35 cellular contexts compared by ENCODE assay signal in genomic region chr7:87919875-87920274, GRCh38. TPM values are rescaled to one million over a fixed set of nuclear protein-coding genes. Genes with fewer than 3 reads are reported as not detected.
"Had no signal": no experiment of that assay in that cellular context is flagged by ENCODE, and none has a peak within 500 bp of the region (broad histone marks: within the 10 kb centered on the region; RNA-seq: fewer than 3 reads in every experiment).

No MANE protein-coding gene starts in this region.

- H3K27ac ChIP-seq: ascending aorta, cardiac muscle cell, VCaP had no signal

- H3K27me3 ChIP-seq: ascending aorta, cardiac muscle cell had no signal

- H3K36me3 Mint-ChIP-seq: activated CD4-positive, alpha-beta memory T cell treated with anti-CD3 and anti-CD28 coated beads for 36 hours; activated naive CD4-positive, alpha-beta T cell treated with anti-CD3 and anti-CD28 coated beads, Interleukin-2, amount 10 ng/mL, durations not matched to agents 7 days and 5 days; activated naive CD4-positive, alpha-beta T cell treated with anti-CD3 and anti-CD28 coated beads, Interleukin-2, amount 50 U/mL, for 24 hours; activated naive CD8-positive, alpha-beta T cell treated with anti-CD3 and anti-CD28 coated beads, Interleukin-2, amount 10 ng/mL, durations not matched to agents 7 days and 5 days; brain had no signal

- H3K4me1 ChIP-seq: ascending aorta had no signal

- H3K27me3 Mint-ChIP-seq: activated B cell treated with CpG ODN at 0.5 μM for 24 hours; activated CD8-positive, alpha-beta T cell treated with anti-CD3 and anti-CD28 coated beads for 36 hours; brain had no signal

- DNase-seq: activated B cell treated with CpG ODN at 0.5 μM for 24 hours; activated CD4-positive, alpha-beta memory T cell treated with anti-CD3 and anti-CD28 coated beads for 36 hours; activated CD4-positive, alpha-beta T cell treated with anti-CD3 and anti-CD28 coated beads for 4 hours; activated CD4-positive, alpha-beta T cell treated with anti-CD3 and anti-CD28 coated beads, Interleukin-2, amount 10 ng/mL, durations not matched to agents 24 days and 14 days; activated CD4-positive, alpha-beta T cell treated with anti-CD3 and anti-CD28 coated beads, Interleukin-2, amount 50 U/mL, for 1 hour; activated CD4-positive, alpha-beta T cell treated with anti-CD3 and anti-CD28 coated beads, Interleukin-2, amount 50 U/mL, for 4 hours; activated CD4-positive, CD25-positive, alpha-beta regulatory T cell treated with anti-CD3 and anti-CD28 coated beads, Interleukin-2, amount 50 U/mL, for 72 hours; activated CD8-positive, alpha-beta memory T cell treated with anti-CD3 and anti-CD28 coated beads, Interleukin-2, amount 50 U/mL, for 4 hours; activated CD8-positive, alpha-beta T cell treated with anti-CD3 and anti-CD28 coated beads for 36 hours; activated effector memory CD4-positive, alpha-beta T cell treated with Interleukin-2 at 50 U/mL for 16 hours; activated gamma-delta T cell; activated naive CD4-positive, alpha-beta T cell treated with anti-CD3 and anti-CD28 coated beads, Interleukin-2, amount 10 ng/mL, durations not matched to agents 7 days and 5 days; activated naive CD4-positive, alpha-beta T cell treated with Interleukin-2 at 50 U/mL for 16 hours; activated naive CD8-positive, alpha-beta T cell treated with anti-CD3 and anti-CD28 coated beads, Interleukin-2, amount 10 ng/mL, durations not matched to agents 7 days and 5 days; activated naive CD8-positive, alpha-beta T cell treated with anti-CD3 and anti-CD28 coated beads, Interleukin-2, amount 50 U/mL, for 24 hours; activated T-cell treated with anti-CD3 and anti-CD28 coated beads for 4 hours; activated T-cell treated with anti-CD3 and anti-CD28 coated beads, Interleukin-2, amount 50 U/mL, for 1 hour; activated T-cell treated with anti-CD3 and anti-CD28 coated beads, Interleukin-2, amount 50 U/mL, for 4 hours; activated T-cell treated with anti-CD3 and anti-CD28 coated beads, Interleukin-2, amount 50 U/mL, for 72 hours; amygdala; anterior cingulate cortex; T-helper 2 cell; T-helper 9 cell had no signal

- FAIRE-seq: bronchial epithelial cell, TTC549 had no signal

- H3K4me3 Mint-ChIP-seq: activated B cell treated with CpG ODN at 0.5 μM for 24 hours; activated CD4-positive, alpha-beta memory T cell treated with anti-CD3 and anti-CD28 coated beads for 36 hours; activated CD4-positive, alpha-beta T cell treated with anti-CD3 and anti-CD28 coated beads, Interleukin-2, amount 10 ng/mL, durations not matched to agents 24 days and 14 days; activated CD8-positive, alpha-beta T cell treated with anti-CD3 and anti-CD28 coated beads for 36 hours; activated naive CD4-positive, alpha-beta T cell treated with anti-CD3 and anti-CD28 coated beads, Interleukin-2, amount 10 ng/mL, durations not matched to agents 7 days and 5 days; activated naive CD4-positive, alpha-beta T cell treated with anti-CD3 and anti-CD28 coated beads, Interleukin-2, amount 50 U/mL, for 24 hours; activated naive CD8-positive, alpha-beta T cell; activated naive CD8-positive, alpha-beta T cell treated with anti-CD3 and anti-CD28 coated beads, Interleukin-2, amount 10 ng/mL, durations not matched to agents 7 days and 5 days; activated naive CD8-positive, alpha-beta T cell treated with anti-CD3 and anti-CD28 coated beads, Interleukin-2, amount 50 U/mL, for 24 hours; activated T-cell treated with anti-CD3 and anti-CD28 coated beads, Interleukin-2, amount 50 U/mL, for 4 hours; activated T-cell treated with anti-CD3 and anti-CD28 coated beads, Interleukin-2, amount 50 U/mL, for 72 hours; brain; central memory CD8-positive, alpha-beta T cell; T-helper 1 cell treated with Interleukin-12 subunit alpha and Interleukin-12 subunit beta and Interleukin-4 antibody, amounts not matched to agents 30 μg/mL and 1 μg/mL, for 36 hours; T-helper 2 cell treated with Interferon-gamma antibody and Interleukin-4, amounts not matched to agents 5 μg/mL and 100 μg/mL, for 36 hours had no signal

- H3K4me1 Mint-ChIP-seq: activated B cell treated with CpG ODN at 0.5 μM for 24 hours; activated CD4-positive, alpha-beta T cell treated with anti-CD3 and anti-CD28 coated beads, Interleukin-2, amount 10 ng/mL, durations not matched to agents 24 days and 14 days; activated naive CD4-positive, alpha-beta T cell treated with anti-CD3 and anti-CD28 coated beads, Interleukin-2, amount 10 ng/mL, durations not matched to agents 7 days and 5 days; activated naive CD4-positive, alpha-beta T cell treated with anti-CD3 and anti-CD28 coated beads, Interleukin-2, amount 50 U/mL, for 24 hours; activated naive CD8-positive, alpha-beta T cell treated with anti-CD3 and anti-CD28 coated beads, Interleukin-2, amount 10 ng/mL, durations not matched to agents 7 days and 5 days; activated naive CD8-positive, alpha-beta T cell treated with anti-CD3 and anti-CD28 coated beads, Interleukin-2, amount 50 U/mL, for 24 hours; brain; central memory CD8-positive, alpha-beta T cell had no signal

- ATAC-seq: activated CD8-positive, alpha-beta T cell treated with anti-CD3 and anti-CD28 coated beads for 36 hours; activated naive CD8-positive, alpha-beta T cell treated with anti-CD3 and anti-CD28 coated beads, Interleukin-2, amount 50 U/mL, for 24 hours; activated T-cell treated with anti-CD3 and anti-CD28 coated beads, Interleukin-2, amount 50 U/mL, for 4 hours; activated T-cell treated with anti-CD3 and anti-CD28 coated beads, Interleukin-2, amount 50 U/mL, for 72 hours had no signal

- H3K9me3 Mint-ChIP-seq: activated B cell treated with CpG ODN at 0.5 μM for 24 hours; activated CD4-positive, alpha-beta memory T cell treated with anti-CD3 and anti-CD28 coated beads for 36 hours; activated CD4-positive, alpha-beta T cell treated with anti-CD3 and anti-CD28 coated beads, Interleukin-2, amount 10 ng/mL, durations not matched to agents 24 days and 14 days; activated CD8-positive, alpha-beta T cell treated with anti-CD3 and anti-CD28 coated beads for 36 hours; activated naive CD4-positive, alpha-beta T cell treated with anti-CD3 and anti-CD28 coated beads, Interleukin-2, amount 10 ng/mL, durations not matched to agents 7 days and 5 days; activated naive CD4-positive, alpha-beta T cell treated with anti-CD3 and anti-CD28 coated beads, Interleukin-2, amount 50 U/mL, for 24 hours; activated naive CD8-positive, alpha-beta T cell treated with anti-CD3 and anti-CD28 coated beads, Interleukin-2, amount 10 ng/mL, durations not matched to agents 7 days and 5 days; activated naive CD8-positive, alpha-beta T cell treated with anti-CD3 and anti-CD28 coated beads, Interleukin-2, amount 50 U/mL, for 24 hours; activated T-cell treated with anti-CD3 and anti-CD28 coated beads, Interleukin-2, amount 50 U/mL, for 4 hours; activated T-cell treated with anti-CD3 and anti-CD28 coated beads, Interleukin-2, amount 50 U/mL, for 72 hours; activated T-helper 2 cell treated with anti-CD3 and anti-CD28 coated beads, Interferon-gamma antibody, Interleukin-2, Interleukin-4, amounts not matched to agents 10 μg/mL and 5 μg/mL and 100 μg/mL, durations not matched to agents 14 hours and 24 hours and 36 hours; brain; central memory CD8-positive, alpha-beta T cell; T-helper 1 cell treated with Interleukin-12 subunit alpha and Interleukin-12 subunit beta and Interleukin-4 antibody, amounts not matched to agents 30 μg/mL and 1 μg/mL, for 36 hours; T-helper 2 cell treated with Interferon-gamma antibody and Interleukin-4, amounts not matched to agents 5 μg/mL and 100 μg/mL, for 36 hours had no signal

- H3K36me3 ChIP-seq: ascending aorta, cardiac muscle cell had no signal

- H3K27ac Mint-ChIP-seq: activated B cell treated with CpG ODN at 0.5 μM for 24 hours; activated CD4-positive, alpha-beta memory T cell treated with anti-CD3 and anti-CD28 coated beads for 36 hours; activated CD4-positive, alpha-beta T cell treated with anti-CD3 and anti-CD28 coated beads, Interleukin-2, amount 10 ng/mL, durations not matched to agents 24 days and 14 days; activated CD8-positive, alpha-beta T cell treated with anti-CD3 and anti-CD28 coated beads for 36 hours; activated naive CD4-positive, alpha-beta T cell treated with anti-CD3 and anti-CD28 coated beads, Interleukin-2, amount 10 ng/mL, durations not matched to agents 7 days and 5 days; activated naive CD4-positive, alpha-beta T cell treated with anti-CD3 and anti-CD28 coated beads, Interleukin-2, amount 50 U/mL, for 24 hours; activated naive CD8-positive, alpha-beta T cell; activated naive CD8-positive, alpha-beta T cell treated with anti-CD3 and anti-CD28 coated beads, Interleukin-2, amount 10 ng/mL, durations not matched to agents 7 days and 5 days; activated naive CD8-positive, alpha-beta T cell treated with anti-CD3 and anti-CD28 coated beads, Interleukin-2, amount 50 U/mL, for 24 hours; activated T-cell treated with anti-CD3 and anti-CD28 coated beads, Interleukin-2, amount 50 U/mL, for 72 hours; activated T-helper 2 cell treated with anti-CD3 and anti-CD28 coated beads, Interferon-gamma antibody, Interleukin-2, Interleukin-4, amounts not matched to agents 10 μg/mL and 5 μg/mL and 100 μg/mL, durations not matched to agents 14 hours and 24 hours and 36 hours; brain; T-helper 1 cell treated with Interleukin-12 subunit alpha and Interleukin-12 subunit beta and Interleukin-4 antibody, amounts not matched to agents 30 μg/mL and 1 μg/mL, for 36 hours; T-helper 2 cell treated with Interferon-gamma antibody and Interleukin-4, amounts not matched to agents 5 μg/mL and 100 μg/mL, for 36 hours had no signal

- H3K9me3 ChIP-seq: ascending aorta had no signal

- H3K4me3 ChIP-seq: ascending aorta, cardiac muscle cell had no signal

RNA-seq across cellular contexts. Expression of gene DBF4, which starts 43.6 kb away (rescaled TPM):
- total RNA-seq: ascending aorta had no signal
